ENCODE assay signal across 8 cellular contexts in the genomic region with DNA sequence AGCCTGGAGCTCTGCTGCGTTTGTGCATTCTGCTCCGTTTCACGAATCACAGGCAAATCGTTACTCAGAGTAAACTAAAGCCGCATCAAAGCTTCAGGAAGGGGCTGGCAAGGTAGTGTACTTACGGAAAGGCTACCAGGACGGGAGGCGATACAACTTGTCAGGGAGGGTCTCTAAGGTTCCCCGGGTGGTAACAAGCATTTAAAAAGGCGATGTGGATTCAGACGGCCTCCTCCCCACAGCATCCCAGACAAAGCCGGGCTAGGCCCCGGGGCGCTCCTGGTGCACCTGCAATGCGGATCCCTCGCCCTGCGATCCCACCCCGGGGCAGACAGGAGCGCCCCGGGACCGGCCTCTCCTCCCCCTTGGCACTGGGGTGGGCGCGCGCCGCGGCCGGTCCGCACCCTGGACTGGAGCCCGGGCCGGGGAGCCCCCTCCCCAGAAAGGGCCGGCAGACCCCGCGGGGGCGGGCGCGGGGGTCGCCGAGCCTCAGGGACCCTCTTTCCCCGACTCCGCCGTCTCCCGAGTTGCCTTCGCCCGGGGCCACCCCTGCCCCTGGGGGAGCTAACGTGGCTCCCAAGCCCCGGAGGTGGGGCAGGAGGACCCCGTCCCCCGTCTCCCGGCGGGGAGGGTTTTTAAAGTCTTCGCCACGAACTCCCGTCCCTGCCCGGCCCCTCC. TPM values are rescaled to one million over a fixed set of nuclear protein-coding genes. Genes with fewer than 3 reads are reported as not detected.
DNase-seq lines count a peak whose midpoint lies in the region; ATAC-seq and TF ChIP-seq lines count a peak whose summit lies in the region.

No MANE protein-coding gene starts in this region.

- TF ChIP-seq CTCF in osteocyte (IDR thresholded peaks at IDR 0.05), result no peak

- peak; percentile 6 for DNase-seq in NCI-H1694 (lab: John Stamatoyannopoulos, UW)
- no peak for DNase-seq in NCI-H1694 treated with DMSO at 0.1 percent for 48 hours (lab: John Stamatoyannopoulos, UW)
- peak; percentile 59 for DNase-seq in RKO (ENCODE audit: low spot score)
- peak; percentile 29 for DNase-seq in activated naive CD4-positive, alpha-beta T cell treated with Interleukin-2 at 50 U/mL for 16 hours
- DNase-seq in glomerular visceral epithelial cell (ENCODE audit: extremely low spot score), result peak; percentile 42
- no peak for DNase-seq in osteocyte (ENCODE audit: extremely low spot score, unreplicated experiment)
- DNase-seq in HPDE6-E6E7 (ENCODE audit: extremely low spot score), result no peak

- H3K4me1 Mint-ChIP-seq in osteocyte (ENCODE audit: unreplicated experiment), result peaks cover 49% of the 10 kb centered on the region

- no peaks in the 10 kb centered on the region for H3K9me3 Mint-ChIP-seq in osteocyte (ENCODE audit: unreplicated experiment)

- H3K36me3 Mint-ChIP-seq in osteocyte (ENCODE audit: unreplicated experiment), result peaks cover 20% of the 10 kb centered on the region

- H3K27me3 Mint-ChIP-seq in osteocyte (ENCODE audit: unreplicated experiment), result no peaks in the 10 kb centered on the region

- peak; percentile 13 for ATAC-seq in HG03159 (IDR thresholded peaks at IDR 0.05; ENCODE audit: unreplicated experiment)

- H3K4me3 Mint-ChIP-seq in osteocyte (ENCODE audit: unreplicated experiment), result peak overlapping the region; percentile 87

- H3K27ac Mint-ChIP-seq in osteocyte (ENCODE audit: unreplicated experiment), result peak overlapping the region; percentile 89

RNA-seq across cellular contexts. Expression of a gene that starts 0.7 kb away (rescaled TPM):
- 52.6 and 55.1 TPM in 2 replicates for total RNA-seq in osteocyte

RNA-seq across cellular contexts. Expression of a gene that starts 1.1 kb away (rescaled TPM):
- 133 and 134 TPM in 2 replicates for total RNA-seq in osteocyte

Comparison
In these comparisons a context has a peak if more than half of its experiments do, and no peak if none do; other contexts are left out.
1. DNase-seq: peak in NCI-H1694 (single experiment), RKO (single experiment), activated naive CD4-positive, alpha-beta T cell treated with Interleukin-2 at 50 U/mL for 16 hours (single experiment) and glomerular visceral epithelial cell (single experiment); none in NCI-H1694 treated with DMSO at 0.1 percent for 48 hours (single experiment), osteocyte (single experiment) and HPDE6-E6E7 (single experiment).